8 cellular contexts compared by ENCODE assay signal in the genomic region with DNA sequence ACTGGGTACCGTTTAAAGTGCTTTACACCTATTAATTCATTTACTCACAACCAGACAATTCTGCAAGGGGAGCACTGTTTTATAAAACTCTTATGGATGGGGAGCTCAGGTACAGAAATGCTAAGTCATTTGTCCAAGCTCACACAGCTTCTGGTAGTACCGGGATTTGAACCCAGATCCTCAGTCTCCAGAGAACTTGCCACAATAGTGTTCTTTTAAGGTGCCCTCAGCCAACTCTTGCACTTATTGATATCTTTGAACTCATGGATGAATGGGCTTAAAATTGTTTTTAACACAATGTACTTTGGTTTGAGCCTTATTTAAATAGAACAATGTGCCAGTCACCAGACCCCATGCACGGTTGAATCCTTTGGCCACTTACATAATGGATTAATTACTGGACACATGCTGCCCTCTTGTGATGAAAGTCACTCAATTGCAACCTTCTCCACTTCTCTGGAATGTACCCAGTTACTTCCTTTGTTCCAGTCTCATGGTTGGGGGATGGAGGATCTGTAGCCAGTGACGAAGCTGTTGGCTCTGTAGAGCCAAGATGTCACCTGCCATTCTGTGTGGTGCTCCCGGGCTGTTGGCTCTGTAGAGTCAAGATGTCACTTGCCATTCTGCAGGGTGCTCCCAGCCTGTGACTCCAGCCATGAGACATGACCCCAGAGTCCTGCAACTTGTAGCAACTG.
DNase-seq lines count a peak whose midpoint lies in the region; ATAC-seq and TF ChIP-seq lines count a peak whose summit lies in the region.

No MANE protein-coding gene starts in this region.

- H3K9me3 ChIP-seq in neural progenitor cell (ENCODE audit: low read depth): no peaks in the 10 kb centered on the region

- no peaks in the 10 kb centered on the region for H3K4me1 Mint-ChIP-seq in neural progenitor cell

- peaks cover 7% of the 10 kb centered on the region for H3K9me3 Mint-ChIP-seq in neural progenitor cell

- peak overlapping the region; percentile 52 for H2AFZ ChIP-seq in neural progenitor cell (replicated peaks)

- ATAC-seq in HG03521 (IDR thresholded peaks at IDR 0.05; ENCODE audit: unreplicated experiment): no peak

- no peak overlapping the region for H3K27ac Mint-ChIP-seq in neural progenitor cell

- H3F3A ChIP-seq in neural progenitor cell (ENCODE audit: low read depth): peaks cover 15% of the 10 kb centered on the region

- H3K4me1 ChIP-seq in neural progenitor cell: peaks cover 6% of the 10 kb centered on the region

- H3K4me3 Mint-ChIP-seq in neural progenitor cell: no peak overlapping the region

- no peaks in the 10 kb centered on the region for H3K27me3 ChIP-seq in neural progenitor cell

- peaks cover 1% of the 10 kb centered on the region for H3K36me3 Mint-ChIP-seq in neural progenitor cell

- no peaks in the 10 kb centered on the region for H4K20me1 ChIP-seq in neural progenitor cell (ENCODE audit: low read depth)

- no peak overlapping the region for H3K27ac ChIP-seq in neural progenitor cell

- no peak overlapping the region for H3K4me3 ChIP-seq in neural progenitor cell

- H3K36me3 ChIP-seq in neural progenitor cell: no peaks in the 10 kb centered on the region

- TF ChIP-seq CTCF in LNCAP (IDR thresholded peaks at IDR 0.05): peak; percentile 59
- peak; percentile 69 for TF ChIP-seq CTCF in neural progenitor cell (IDR thresholded peaks at IDR 0.05)

- no peaks in the 10 kb centered on the region for H3K79me2 ChIP-seq in neural progenitor cell (ENCODE audit: low read depth)

- no peak overlapping the region for H3K9ac ChIP-seq in neural progenitor cell

- H3K27me3 Mint-ChIP-seq in neural progenitor cell (ENCODE audit: insufficient read depth, low read depth): peaks cover 3% of the 10 kb centered on the region

- no peak overlapping the region for H3K4me2 ChIP-seq in neural progenitor cell

- DNase-seq in EH (ENCODE audit: low read depth) (peak; percentile 88), SW 1271 (lab: John Stamatoyannopoulos, UW) (peak; percentile 10 to 46), fibroblast of the conjunctiva (ENCODE audit: low read depth) (peak; percentile 73), neural progenitor cell (ENCODE audit: low spot score) (peak; percentile 91), NCI-H128 (lab: John Stamatoyannopoulos, UW; ENCODE audit: unreplicated experiment) (no peak)
- DNase-seq in stimulated activated naive CD4-positive, alpha-beta T cell (lab: John Stamatoyannopoulos, UW): no peak

Comparison
In these comparisons a context has a peak if more than half of its experiments do, and no peak if none do; other contexts are left out.
1. DNase-seq: peak in EH (single experiment), SW 1271 (2 of 2), fibroblast of the conjunctiva (single experiment) and neural progenitor cell (single experiment); none in stimulated activated naive CD4-positive, alpha-beta T cell (0 of 6) and NCI-H128 (single experiment).